In the genomic region with DNA sequence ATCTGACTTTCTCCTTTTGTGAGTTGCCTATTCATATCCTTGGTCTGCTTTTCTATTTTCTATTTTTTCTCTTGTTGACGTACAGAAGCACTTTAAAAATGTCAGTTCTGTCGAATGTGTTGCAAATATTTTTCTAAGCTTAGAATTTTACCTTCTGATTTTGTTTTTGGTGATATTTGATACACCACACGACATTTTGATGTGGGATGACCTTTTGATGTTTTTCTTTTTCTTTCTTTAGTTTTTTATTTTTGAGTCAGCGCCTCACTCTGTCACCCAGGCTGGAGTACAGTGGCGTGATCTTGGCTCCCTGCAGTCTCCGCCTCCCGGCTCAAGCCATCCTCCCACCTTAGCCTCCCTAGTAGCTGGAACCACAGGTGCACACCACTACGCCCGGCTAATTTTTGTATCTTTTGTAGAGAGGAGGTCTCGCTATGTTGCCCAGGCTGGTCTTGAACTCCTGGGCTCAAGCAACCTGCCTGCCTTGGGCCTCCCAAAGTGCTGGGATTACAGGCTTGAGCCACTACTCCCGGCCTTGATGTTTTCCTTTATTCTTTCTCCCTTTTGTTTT, we compare ENCODE assay signal across 8 cellular contexts. TPM values are rescaled to one million over a fixed set of nuclear protein-coding genes. Genes with fewer than 3 reads are reported as not detected.
DNase-seq lines count a peak whose midpoint lies in the region; ATAC-seq and TF ChIP-seq lines count a peak whose summit lies in the region.

No MANE protein-coding gene starts in this region.

- H3K36me3 ChIP-seq in BLaER1 (no peaks in the 10 kb centered on the region), OCI-LY7 (ENCODE audit: insufficient read depth, low read length) (no peaks in the 10 kb centered on the region)

- H2AFZ ChIP-seq in OCI-LY7 (ENCODE audit: low read length) = peak overlapping the region; percentile 93

- H4K20me1 ChIP-seq in BLaER1 = no peaks in the 10 kb centered on the region
- no peaks in the 10 kb centered on the region for H4K20me1 ChIP-seq in OCI-LY7 (ENCODE audit: insufficient read depth, low read length)

- H3K27ac Mint-ChIP-seq in naive thymus-derived CD8-positive, alpha-beta T cell = peak overlapping the region in 8 of 10 donors; percentile 29 to 98 (median 87)

- ATAC-seq in naive thymus-derived CD8-positive, alpha-beta T cell = peak in 1 of 2 donors; percentile 8

- no TSS peak for BruUV-seq in OCI-LY7 (replicated peaks; lab: Mats Ljungman, UMichigan)

- POLR2A ChIA-PET in OCI-LY7 (lab: Charles Lee) = interaction anchor here (0.6 kb wide), 1 partner anchor 63 kb away, joined by 3 read pairs; no protein-coding TSS in a partner anchor
- POLR2A ChIA-PET in naive thymus-derived CD8-positive, alpha-beta T cell (lab: Charles Lee) = interaction anchor here (0.6 to 2.6 kb wide), 5 partner anchors 19 to 97 kb away, joined by 3 to 30 read pairs (median 3); a partner anchor contains a TSS

- no peaks in the 10 kb centered on the region for H3K9me3 Mint-ChIP-seq in naive thymus-derived CD8-positive, alpha-beta T cell

- no peaks in the 10 kb centered on the region for H3K9me2 ChIP-seq in OCI-LY7 (ENCODE audit: insufficient read depth, low read length)

- peak overlapping the region; percentile 71 to 89 (median 84) for H3K4me3 Mint-ChIP-seq in naive thymus-derived CD8-positive, alpha-beta T cell

- H3K4me3 ChIP-seq in BLaER1 (peak overlapping the region; percentile 67), OCI-LY7 (ENCODE audit: low read depth, low read length, poor library complexity, severe bottlenecking) (peak overlapping the region; percentile 59), choroid plexus epithelial cell (ENCODE audit: low read depth, low read length) (peak overlapping the region; percentile 60)

- intact Hi-C loops in OCI-LY7 (cut with micrococcal nuclease; ENCODE audit: unreplicated experiment) = no loop called here

- H3K27me3 ChIP-seq in BLaER1 = no peaks in the 10 kb centered on the region

- H3K4me2 ChIP-seq in BLaER1 (peak overlapping the region; percentile 82), OCI-LY7 (ENCODE audit: low read length) (peak overlapping the region; percentile 74)

- peaks cover 8 to 37% (median 23%) of the 10 kb centered on the region in 4 donors for H3K4me1 Mint-ChIP-seq in naive thymus-derived CD8-positive, alpha-beta T cell

- H3K9me3 ChIP-seq in BLaER1 (no peaks in the 10 kb centered on the region), OCI-LY7 (ENCODE audit: low read length) (no peaks in the 10 kb centered on the region)

- CTCF ChIA-PET in OCI-LY7 (lab: Charles Lee; ENCODE audit: unreplicated experiment) = interaction anchor here (0.8 kb wide), 1 partner anchor 97 kb away, joined by 5 read pairs; no protein-coding TSS in a partner anchor

- DNase-seq in OCI-LY7 (ENCODE audit: low spot score) = no peak
- no peak for DNase-seq in choroid plexus epithelial cell (ENCODE audit: low read depth)
- DNase-seq in naive thymus-derived CD8-positive, alpha-beta T cell = peak in 3 of 10 donors; percentile 16 to 32 (median 30)
- no peak for DNase-seq in GDM1 (lab: John Stamatoyannopoulos, UW)
- no peak for DNase-seq in GOT3 (lab: John Stamatoyannopoulos, UW)
- DNase-seq in DMS114 treated with DMSO at 0.1 percent for 48 hours (lab: John Stamatoyannopoulos, UW; ENCODE audit: unreplicated experiment) = no peak
- no peak for DNase-seq in DMS153 treated with DMSO at 0.1 percent for 48 hours (lab: John Stamatoyannopoulos, UW; ENCODE audit: unreplicated experiment)

- peak overlapping the region; percentile 76 for H3K9ac ChIP-seq in BLaER1

- H3K79me2 ChIP-seq in OCI-LY7 (ENCODE audit: insufficient read depth, low read depth, low read length) = no peaks in the 10 kb centered on the region

- H3K4me1 ChIP-seq in BLaER1 (peaks cover 35% of the 10 kb centered on the region), OCI-LY7 (ENCODE audit: insufficient read depth, low read length, poor library complexity, severe bottlenecking) (peaks cover 15% of the 10 kb centered on the region)

- TF ChIP-seq CTCF in OCI-LY7 (conservative IDR thresholded peaks at IDR 0.05; ENCODE audit: low read length) (no peak), choroid plexus epithelial cell (conservative IDR thresholded peaks at IDR 0.05; ENCODE audit: low read depth, low read length) (no peak)

- H3K27me3 Mint-ChIP-seq in naive thymus-derived CD8-positive, alpha-beta T cell = no peaks in the 10 kb centered on the region

- H3K36me3 Mint-ChIP-seq in naive thymus-derived CD8-positive, alpha-beta T cell = no peaks in the 10 kb centered on the region

- H3K27ac ChIP-seq in BLaER1 (peak overlapping the region; percentile 81), OCI-LY7 (ENCODE audit: low read depth, low read length, poor library complexity, severe bottlenecking) (no peak overlapping the region)

RNA-seq across cellular contexts. Expression of a gene that starts 39.6 kb away (rescaled TPM):
- 86.0 and 118 TPM in 2 replicates for total RNA-seq in OCI-LY7 (2014; rRNA removed; shearing (Covaris generic))
- total RNA-seq in OCI-LY7 (2022) = 115 and 118 TPM in 2 replicates
- total RNA-seq in naive thymus-derived CD8-positive, alpha-beta T cell = 100 to 1,000 TPM; 154 to 159 TPM
- 100 to 1,000 TPM; 128 to 186 (median 132) TPM for polyA plus RNA-seq in naive thymus-derived CD8-positive, alpha-beta T cell
